In genomic region chr7:85160223-85160622, GRCh38 we compare ENCODE assay signal across 8 cellular contexts. TPM values are rescaled to one million over a fixed set of nuclear protein-coding genes. Genes with fewer than 3 reads are reported as not detected.
DNase-seq lines count a peak whose midpoint lies in the region; ATAC-seq, FAIRE-seq and TF ChIP-seq lines count a peak whose summit lies in the region.

No MANE protein-coding gene starts in this region.

- TF ChIP-seq CTCF in epithelial cell of esophagus (IDR thresholded peaks at IDR 0.05; ENCODE audit: insufficient read depth, low read depth, low read length, missing control alignments) (no peak), HepG2 (CRISPR knock-in tag; IDR thresholded peaks at IDR 0.05) (no peak), upper lobe of left lung (IDR thresholded peaks at IDR 0.05) (no peak)

- POLR2A ChIA-PET in HepG2 (lab: Yijun Ruan, JAX): no interaction called here

- in situ Hi-C loops in HepG2 (cut with HindIII; ENCODE audit: extremely low pct_ligation_motif_present, low pct_unique_long_range_greater_than_20kb): no loop called here

- H3K4me2 ChIP-seq in HepG2 (ENCODE audit: low read depth, low read length): no peak overlapping the region

- peak overlapping the region; percentile 15 for H3K4me3 ChIP-seq in epithelial cell of esophagus (ENCODE audit: low read length)
- no peak overlapping the region for H3K4me3 ChIP-seq in HepG2 (replicated peaks in 1 of 3; ENCODE audit: insufficient read depth in 1 of 3, low read depth in 2 of 3, low read length in 3 of 3)
- no peak overlapping the region for H3K4me3 ChIP-seq in upper lobe of left lung

- H2AFZ ChIP-seq in HepG2 (ENCODE audit: low read length): no peak overlapping the region

- TF ChIP-seq POLR2A in GM18505 (IDR thresholded peaks at IDR 0.05; ENCODE audit: borderline replicate concordance, extremely low read depth, insufficient read depth, insufficient read length) (no peak), HepG2 (IDR thresholded peaks at IDR 0.05; ENCODE audit: insufficient read depth in 1 of 2, low read depth in 2 of 2, low read length in 2 of 2) (no peak), upper lobe of left lung (IDR thresholded peaks at IDR 0.05) (no peak)

- CTCF ChIA-PET in HepG2 (lab: Yijun Ruan, JAX; ENCODE audit: low intra/inter-chr PET ratio, low total read pairs): no interaction called here

- H4K20me1 ChIP-seq in HepG2 (ENCODE audit: insufficient read depth, low read length): no peaks in the 10 kb centered on the region

- H3K9ac ChIP-seq in HepG2 (ENCODE audit: insufficient read depth, low read depth, low read length): no peak overlapping the region

- intact Hi-C loops in HepG2 (cut with micrococcal nuclease; ENCODE audit: unreplicated experiment): no loop called here

- TF ChIP-seq EP300 in HepG2 (IDR thresholded peaks at IDR 0.05; ENCODE audit: low read depth in 2 of 2, low read length in 2 of 2): no peak
- TF ChIP-seq EP300 in HepG2 (CRISPR knock-in tag; IDR thresholded peaks at IDR 0.05; ENCODE audit: borderline replicate concordance): no peak
- no peak for TF ChIP-seq EP300 in upper lobe of left lung (IDR thresholded peaks at IDR 0.05)

- ATAC-seq in GM18505 (IDR thresholded peaks at IDR 0.05; ENCODE audit: unreplicated experiment): peak; percentile 89
- ATAC-seq in GM21576 (IDR thresholded peaks at IDR 0.05; ENCODE audit: unreplicated experiment): peak; percentile 76
- ATAC-seq in HG03521 (IDR thresholded peaks at IDR 0.05; ENCODE audit: unreplicated experiment): peak; percentile 66
- ATAC-seq in HepG2: no peak
- no peak for ATAC-seq in upper lobe of left lung (ENCODE audit: low FRiP score in 2 of 2)

- WGBS in HepG2 (ENCODE audit: low lambda C conversion rate): 2% methylated on average over 5 of the region's 5 CpGs
- WGBS in upper lobe of left lung, 2 donors: 78 to 81% methylated on average over 5 of the region's 5 CpGs

- no peak for TF ChIP-seq RAD21 in HepG2 (CRISPR knock-in tag; IDR thresholded peaks at IDR 0.05)

- FAIRE-seq in HepG2 (lab: Jason Lieb, UNC): no peak

- no peaks in the 10 kb centered on the region for H3K79me2 ChIP-seq in HepG2 (ENCODE audit: insufficient read depth, low read length)

- DNase-seq in epithelial cell of esophagus (ENCODE audit: low read depth) (peak; percentile 90), HepG2 (ENCODE audit: low spot score) (no peak), upper lobe of left lung (no peak), middle frontal gyrus (ENCODE audit: extremely low spot score, low spot score) (no peak), NCI-H226 (no peak)

- H3K27ac ChIP-seq in HepG2 (ENCODE audit: extremely low read length, insufficient read depth, low read length) (no peak overlapping the region), upper lobe of left lung (no peak overlapping the region)

- BruUV-seq in HepG2 (replicated peaks; lab: Mats Ljungman, UMichigan): no TSS peak

- H3K4me1 ChIP-seq in HepG2 (ENCODE audit: insufficient read depth, low read length): no peaks in the 10 kb centered on the region
- no peaks in the 10 kb centered on the region for H3K4me1 ChIP-seq in upper lobe of left lung

- H3K9me3 ChIP-seq in HepG2 (ENCODE audit: low read length) (no peaks in the 10 kb centered on the region), upper lobe of left lung (no peaks in the 10 kb centered on the region)

- H3K27me3 ChIP-seq in HepG2 (ENCODE audit: control insufficient read depth in 1 of 2, insufficient read depth in 2 of 2, low read length in 2 of 2): no peaks in the 10 kb centered on the region
- H3K27me3 ChIP-seq in upper lobe of left lung: no peaks in the 10 kb centered on the region

- H3K36me3 ChIP-seq in HepG2 (replicated peaks in 1 of 2; ENCODE audit: control insufficient read depth in 1 of 2, insufficient read depth in 2 of 2, low read length in 2 of 2) (no peaks in the 10 kb centered on the region), upper lobe of left lung (no peaks in the 10 kb centered on the region)

TF ChIP-seq in HepG2, 621 proteins besides CTCF, POLR2A, EP300 and RAD21:
- no peak for TF ChIP-seq TOE1 (CRISPR knock-in tag; IDR thresholded peaks at IDR 0.05)
- no peak for TF ChIP-seq ZNF431 (CRISPR knock-in tag; IDR thresholded peaks at IDR 0.05; ENCODE audit: borderline replicate concordance, low read depth)
- no peak for TF ChIP-seq HDAC1 (CRISPR knock-in tag; IDR thresholded peaks at IDR 0.05)
- TF ChIP-seq HOXD1 (CRISPR knock-in tag; IDR thresholded peaks at IDR 0.05): no peak
- no peak for TF ChIP-seq DR1 (CRISPR knock-in tag; IDR thresholded peaks at IDR 0.05)
- no peak for TF ChIP-seq ZNF143 (CRISPR knock-in tag; IDR thresholded peaks at IDR 0.05)
- no peak for TF ChIP-seq ZNF253 (CRISPR knock-in tag; IDR thresholded peaks at IDR 0.05; ENCODE audit: borderline replicate concordance)
- TF ChIP-seq EZH2 (conservative IDR thresholded peaks at IDR 0.05; ENCODE audit: low read depth, low read length): no peak
- no peak for TF ChIP-seq RERE (CRISPR knock-in tag; IDR thresholded peaks at IDR 0.05; ENCODE audit: low read depth)
- TF ChIP-seq NFIB (CRISPR knock-in tag; IDR thresholded peaks at IDR 0.05; ENCODE audit: borderline replicate concordance): no peak
- no peak for TF ChIP-seq ZNF101 (CRISPR knock-in tag; IDR thresholded peaks at IDR 0.05; ENCODE audit: borderline replicate concordance, low read depth)
- no peak for TF ChIP-seq SOX6 (IDR thresholded peaks at IDR 0.05)
- no peak for TF ChIP-seq SOX6 (CRISPR knock-in tag; IDR thresholded peaks at IDR 0.05)
- TF ChIP-seq AKAP8 (CRISPR knock-in tag; IDR thresholded peaks at IDR 0.05): no peak
- no peak for TF ChIP-seq ZNF644 (CRISPR knock-in tag; IDR thresholded peaks at IDR 0.05; ENCODE audit: low read depth)

RNA-seq across cellular contexts. Expression of gene SEMA3D, which starts 26.6 kb away (rescaled TPM):
- total RNA-seq in HepG2 (2016; rRNA removed; fragmentation: Illumina TruSeq; extraction: Trizol) (0.07 TPM in 1 of 2 replicates, not detected in the other), upper lobe of left lung (1 to 10 TPM; 1.7 to 8.1 (median 3.5) TPM)
- total RNA-seq in HepG2 (2016; cell fraction: cytosol; rRNA removed; fragmentation: Illumina TruSeq; extraction: Trizol; ENCODE audit: low read depth): not detected in 2 replicates
- not detected in 2 replicates for total RNA-seq in HepG2 (2016; cell fraction: insoluble cytoplasmic fraction; rRNA removed; fragmentation: Illumina TruSeq; extraction: Trizol)
- not detected in 2 replicates for total RNA-seq in HepG2 (2016; cell fraction: membrane; rRNA removed; fragmentation: Illumina TruSeq; extraction: Trizol)
- not detected in 2 replicates for total RNA-seq in HepG2 (2016; cell fraction: nucleus; rRNA removed; fragmentation: Illumina TruSeq; extraction: Trizol)
- polyA plus RNA-seq in HepG2 (2011; rRNA removed): not detected in 2 replicates
- polyA plus RNA-seq in HepG2 (2011; cell fraction: cytosol; rRNA removed): not detected in 2 replicates
- not detected in 2 replicates for polyA plus RNA-seq in HepG2 (2011; cell fraction: nucleus; rRNA removed)
- polyA plus RNA-seq in HepG2 (2012): not detected in 2 replicates
- polyA plus RNA-seq in HepG2 (2016; cell fraction: cytosol; fragmentation: Illumina TruSeq; extraction: Trizol; ENCODE audit: low read depth): not detected in 2 replicates
- polyA plus RNA-seq in HepG2 (2016; cell fraction: insoluble cytoplasmic fraction; fragmentation: Illumina TruSeq; extraction: Trizol; ENCODE audit: low read depth): not detected in 2 replicates
- polyA plus RNA-seq in HepG2 (2016; cell fraction: membrane; fragmentation: Illumina TruSeq; extraction: Trizol; ENCODE audit: low read depth): not detected in 2 replicates
- polyA plus RNA-seq in HepG2 (2016; cell fraction: nucleus; fragmentation: Illumina TruSeq; extraction: Trizol; ENCODE audit: insufficient read depth, low read depth): not detected in 2 replicates
- not detected in 2 replicates for polyA minus RNA-seq in HepG2 (2011; rRNA and poly(A)+ RNA removed; ENCODE audit: low replicate concordance)
- not detected in 2 replicates for polyA minus RNA-seq in HepG2 (2011; cell fraction: cytosol; rRNA and poly(A)+ RNA removed)
- polyA minus RNA-seq in HepG2 (2011; cell fraction: nucleus; rRNA and poly(A)+ RNA removed): not detected in 2 replicates

Comparison
In these comparisons a context has a peak if more than half of its experiments do, and no peak if none do; other contexts are left out.
1. ATAC-seq: peak in GM18505 (single experiment), GM21576 (single experiment) and HG03521 (single experiment); none in HepG2 (single experiment) and upper lobe of left lung (0 of 2).